Comparison of ENCODE assay signal across 16 cellular contexts in the genomic region with DNA sequence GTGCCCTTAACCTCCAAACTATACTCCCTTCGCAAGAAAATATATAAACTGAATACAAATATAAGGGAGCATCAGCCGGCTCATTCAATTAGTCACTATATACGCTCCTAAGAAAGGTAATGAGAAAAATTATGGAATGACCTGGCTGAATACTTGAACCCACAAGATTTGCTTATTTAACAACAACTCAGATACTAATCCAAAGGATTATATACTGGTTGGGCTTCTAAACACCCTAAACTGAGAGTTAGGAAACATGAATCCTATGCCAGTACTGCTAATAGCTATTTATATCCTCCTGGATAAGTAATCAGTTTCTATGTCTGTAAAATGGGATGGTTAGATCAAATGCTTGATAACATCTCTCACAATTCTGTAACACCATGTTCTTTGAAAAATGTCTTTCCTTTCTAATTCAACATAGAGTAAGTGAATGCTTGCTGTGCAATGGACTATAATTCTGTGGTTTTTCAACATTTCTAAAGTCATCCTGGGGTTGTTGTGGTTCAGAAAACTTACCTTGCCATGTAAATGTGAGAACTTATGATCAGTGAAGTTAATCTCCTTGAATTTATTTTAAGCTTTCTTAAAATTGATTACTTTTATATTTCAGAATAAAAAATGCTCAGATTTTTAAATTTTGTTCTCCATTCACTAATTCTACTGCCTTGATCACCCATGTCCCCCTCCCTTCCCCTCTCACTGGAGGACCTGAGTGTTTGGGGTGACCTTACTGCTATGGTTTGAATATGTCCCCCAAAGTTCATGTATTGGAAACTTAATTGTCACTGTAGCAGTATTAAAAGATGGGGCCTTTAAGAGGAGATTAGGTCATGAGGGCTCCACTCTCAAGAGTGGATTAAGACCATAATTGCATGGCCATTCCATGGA. TPM values are rescaled to one million over a fixed set of nuclear protein-coding genes. Genes with fewer than 3 reads are reported as not detected.
A peak's percentile ranks its signal among the peaks of the same experiment; 100 is the strongest.
DNase-seq lines count a peak whose midpoint lies in the region; ATAC-seq, FAIRE-seq and TF ChIP-seq lines count a peak whose summit lies in the region.
"Had no signal": no experiment of that assay in that cellular context is flagged by ENCODE, and none has a peak within 500 bp of the region (broad histone marks: within the 10 kb centered on the region; RNA-seq: fewer than 3 reads in every experiment).

No MANE protein-coding gene starts in this region.

- H3K27me3 ChIP-seq in gastrocnemius medialis, result no peaks in the 10 kb centered on the region
- H3K27me3 ChIP-seq: brain microvascular endothelial cell, hepatocyte had no signal

- peaks cover 66 to 81% of the 10 kb centered on the region in 2 donors for H3K4me1 ChIP-seq in gastrocnemius medialis

- no peak for TF ChIP-seq CTCF in gastrocnemius medialis (IDR thresholded peaks at IDR 0.05 in 4 of 5, conservative IDR thresholded peaks at IDR 0.05 in 1 of 5)

- FAIRE-seq in GM18507 (lab: Jason Lieb, UNC), result peak; percentile 75
- FAIRE-seq: endothelial cell of umbilical vein had no signal

- peak overlapping the region; percentile 48 to 78 (median 69) for H3K27ac ChIP-seq in gastrocnemius medialis
- H3K27ac ChIP-seq: brain microvascular endothelial cell, hepatocyte had no signal

- peak overlapping the region; percentile 84 for H3K27ac Mint-ChIP-seq in activated naive CD8-positive, alpha-beta T cell treated with anti-CD3 and anti-CD28 coated beads, Interleukin-2, amount 10 ng/mL, durations not matched to agents 7 days and 5 days
- H3K27ac Mint-ChIP-seq: GM23338 had no signal

- H3K9me3 Mint-ChIP-seq in activated naive CD8-positive, alpha-beta T cell treated with anti-CD3 and anti-CD28 coated beads, Interleukin-2, amount 10 ng/mL, durations not matched to agents 7 days and 5 days, result peaks cover 18% of the 10 kb centered on the region

- H3K27me3 Mint-ChIP-seq in activated naive CD8-positive, alpha-beta T cell treated with anti-CD3 and anti-CD28 coated beads, Interleukin-2, amount 10 ng/mL, durations not matched to agents 7 days and 5 days, result no peaks in the 10 kb centered on the region

- TF ChIP-seq POLR2A in gastrocnemius medialis (IDR thresholded peaks at IDR 0.05), result no peak

- peaks cover 63% of the 10 kb centered on the region for H3K4me1 Mint-ChIP-seq in activated naive CD8-positive, alpha-beta T cell treated with anti-CD3 and anti-CD28 coated beads, Interleukin-2, amount 10 ng/mL, durations not matched to agents 7 days and 5 days
- H3K4me1 Mint-ChIP-seq: GM23338 had no signal

- H3K36me3 ChIP-seq in gastrocnemius medialis, result no peaks in the 10 kb centered on the region
- H3K36me3 ChIP-seq: brain microvascular endothelial cell had no signal

- H3K4me3 Mint-ChIP-seq in activated naive CD8-positive, alpha-beta T cell treated with anti-CD3 and anti-CD28 coated beads, Interleukin-2, amount 10 ng/mL, durations not matched to agents 7 days and 5 days, result peak overlapping the region; percentile 49
- H3K4me3 Mint-ChIP-seq: GM23338 had no signal

- no peak for DNase-seq in GM18507 (ENCODE audit: extremely low spot score, insufficient read length, low read depth)
- DNase-seq in activated naive CD8-positive, alpha-beta T cell treated with anti-CD3 and anti-CD28 coated beads, Interleukin-2, amount 10 ng/mL, durations not matched to agents 7 days and 5 days, result no peak
- DNase-seq in gastrocnemius medialis, result no peak
- no peak for DNase-seq in Right ventricle myocardium inferior (ENCODE audit: missing footprints)
- no peak for DNase-seq in SKM-1 (lab: John Stamatoyannopoulos, UW; ENCODE audit: unreplicated experiment)
- no peak for DNase-seq in AG08396 (ENCODE audit: low spot score)
- DNase-seq: activated CD8-positive, alpha-beta memory T cell treated with anti-CD3 and anti-CD28 coated beads, Interleukin-2, amount 50 U/mL, for 4 hours; brain microvascular endothelial cell; NCI-H226; T-helper 9 cell had no signal

- peaks cover 68% of the 10 kb centered on the region for H3K36me3 Mint-ChIP-seq in activated naive CD8-positive, alpha-beta T cell treated with anti-CD3 and anti-CD28 coated beads, Interleukin-2, amount 10 ng/mL, durations not matched to agents 7 days and 5 days

- in situ Hi-C loops in gastrocnemius medialis (cut with MboI; ENCODE audit: low sequenced_read_pairs in 4 of 4), result loop anchor here (25.0 kb wide), 3 partner anchors 165 to 910 kb away; no protein-coding TSS in a partner anchor

- POLR2A ChIA-PET in activated naive CD8-positive, alpha-beta T cell treated with anti-CD3 and anti-CD28 coated beads, Interleukin-2, amount 10 ng/mL, durations not matched to agents 7 days and 5 days (lab: Charles Lee), result interaction anchor here (0.6 to 1.3 kb wide), 2 partner anchors 14 to 100 kb away, joined by 4 read pairs; no protein-coding TSS in a partner anchor

- no peak overlapping the region for H3K4me3 ChIP-seq in gastrocnemius medialis
- H3K4me3 ChIP-seq: GM23338, hepatocyte, skin epidermis had no signal

- intact Hi-C loops in gastrocnemius medialis (cut with DNase I; ENCODE audit: low total_unique reads) (no loop called here), Right ventricle myocardium inferior (cut with DNase I) (no loop called here)

- H3K9me3 ChIP-seq in gastrocnemius medialis, result no peaks in the 10 kb centered on the region

- ATAC-seq in HG03571 (IDR thresholded peaks at IDR 0.05; ENCODE audit: unreplicated experiment) (peak; percentile 31), gastrocnemius medialis (no peak), Right ventricle myocardium inferior (no peak)
- peak; percentile 39 for ATAC-seq in activated naive CD8-positive, alpha-beta T cell treated with anti-CD3 and anti-CD28 coated beads, Interleukin-2, amount 10 ng/mL, durations not matched to agents 7 days and 5 days (ENCODE audit: low read depth)
- ATAC-seq: GM23338, Panc1 had no signal

RNA-seq across cellular contexts. Expression of a gene that starts 14.5 kb away (rescaled TPM):
- total RNA-seq in activated naive CD8-positive, alpha-beta T cell treated with anti-CD3 and anti-CD28 coated beads, Interleukin-2, amount 10 ng/mL, durations not matched to agents 7 days and 5 days, result 10 to 100 TPM; 14.8 to 15.7 TPM
- total RNA-seq in gastrocnemius medialis, result 1 to 10 TPM; 2.9 to 7.0 (median 5.9) TPM
- total RNA-seq in Right ventricle myocardium inferior, result 3.2 TPM

Comparison
In these comparisons a context has a peak if more than half of its experiments do, and no peak if none do; other contexts are left out.
1. ATAC-seq: peak in HG03571 (single experiment) and activated naive CD8-positive, alpha-beta T cell treated with anti-CD3 and anti-CD28 coated beads, Interleukin-2, amount 10 ng/mL, durations not matched to agents 7 days and 5 days (single experiment); none in gastrocnemius medialis (0 of 2) and Right ventricle myocardium inferior (single experiment).